Comparison of ENCODE assay signal across 26 cellular contexts in genomic region chr1:93595749-93596148, GRCh38.
A peak's percentile ranks its signal among the peaks of the same experiment; 100 is the strongest.
DNase-seq lines count a peak whose midpoint lies in the region; ATAC-seq, FAIRE-seq and TF ChIP-seq lines count a peak whose summit lies in the region.
"Had no signal": no experiment of that assay in that cellular context is flagged by ENCODE, and none has a peak within 500 bp of the region (broad histone marks: within the 10 kb centered on the region; RNA-seq: fewer than 3 reads in every experiment).

No MANE protein-coding gene starts in this region.

- H3K4me2 ChIP-seq in HepG2 (ENCODE audit: low read depth, low read length) = peak overlapping the region; percentile 96

- H3K27ac ChIP-seq in HepG2 (ENCODE audit: extremely low read length, insufficient read depth, low read length) = no peak overlapping the region
- no peak overlapping the region for H3K27ac ChIP-seq in right lobe of liver
- H3K27ac ChIP-seq in esophagus muscularis mucosa (replicated peaks in 1 of 4) = peak overlapping the region; percentile 52 to 65 (median 60)
- H3K27ac ChIP-seq: esophagus squamous epithelium, neutrophil had no signal

- intact Hi-C loops in HepG2 (cut with micrococcal nuclease; ENCODE audit: unreplicated experiment) (no loop called here), right lobe of liver (cut with DNase I) (no loop called here), esophagus muscularis mucosa (cut with DNase I) (no loop called here)

- H3K36me3 ChIP-seq in HepG2 (replicated peaks in 1 of 2; ENCODE audit: control insufficient read depth in 1 of 2, insufficient read depth in 2 of 2, low read length in 2 of 2) (peaks cover 15 to 68% of the 10 kb centered on the region in 2 experiments), right lobe of liver (peaks cover 0 to 8% (median 0%) of the 10 kb centered on the region in 4 donors), esophagus muscularis mucosa (peaks cover 0 to 12% (median 4%) of the 10 kb centered on the region in 4 donors)
- H3K36me3 ChIP-seq: neutrophil had no signal

- POLR2A ChIA-PET in HepG2 (lab: Yijun Ruan, JAX) = interaction anchor here (4.8 kb wide), 1 partner anchor 22 kb away, joined by 25 read pairs; no protein-coding TSS in a partner anchor

- H2AFZ ChIP-seq in HepG2 (ENCODE audit: low read length) = no peak overlapping the region

- TF ChIP-seq POLR2A in HepG2 (IDR thresholded peaks at IDR 0.05; ENCODE audit: insufficient read depth in 1 of 2, low read depth in 2 of 2, low read length in 2 of 2) = no peak
- TF ChIP-seq POLR2A in right lobe of liver (IDR thresholded peaks at IDR 0.05) = no peak
- no peak for TF ChIP-seq POLR2A in esophagus muscularis mucosa (IDR thresholded peaks at IDR 0.05; ENCODE audit: low read depth)

- peak overlapping the region; percentile 96 for H3K9ac ChIP-seq in HepG2 (ENCODE audit: insufficient read depth, low read depth, low read length)

- no peak for DNase-seq in HepG2 (ENCODE audit: low spot score)
- no peak for DNase-seq in right lobe of liver
- DNase-seq in esophagus muscularis mucosa (ENCODE audit: extremely low spot score) = no peak
- DNase-seq in middle frontal gyrus (ENCODE audit: extremely low spot score, low spot score) = peak; percentile 36
- peak; percentile 58 for DNase-seq in superior temporal gyrus (ENCODE audit: extremely low spot score)
- no peak for DNase-seq in HuH-7.5 (ENCODE audit: low spot score)
- DNase-seq in medulla oblongata (ENCODE audit: extremely low spot score) = no peak
- DNase-seq in MV-4-11 (lab: John Stamatoyannopoulos, UW) = no peak
- DNase-seq: activated CD4-positive, alpha-beta T cell treated with anti-CD3 and anti-CD28 coated beads for 36 hours; activated effector memory CD4-positive, alpha-beta T cell treated with Interleukin-2 at 50 U/mL for 16 hours; activated T-cell treated with anti-CD3 and anti-CD28 coated beads for 4 hours; CD8-positive, alpha-beta T cell; central memory CD4-positive, alpha-beta T cell; DMS 273 treated with DMSO at 0.1 percent for 48 hours; endodermal cell; esophagus squamous epithelium; Karpas-422; NCI-H146; NCI-H2107; stimulated activated CD8-positive, alpha-beta memory T cell treated with anti-CD3 and anti-CD28 coated beads, Interleukin-4, amount 100 ng/mL, for 48 hours; stomach had no signal

- TF ChIP-seq EP300 in HepG2 (IDR thresholded peaks at IDR 0.05; ENCODE audit: low read depth in 2 of 2, low read length in 2 of 2) (no peak), HepG2 (CRISPR knock-in tag; IDR thresholded peaks at IDR 0.05; ENCODE audit: borderline replicate concordance) (no peak), esophagus muscularis mucosa (IDR thresholded peaks at IDR 0.05) (peak; percentile 35)

- no peaks in the 10 kb centered on the region; a peak in 1 of 5 replicates for H3K27me3 ChIP-seq in HepG2 (ENCODE audit: control insufficient read depth in 1 of 2, insufficient read depth in 2 of 2, low read length in 2 of 2)
- no peaks in the 10 kb centered on the region for H3K27me3 ChIP-seq in right lobe of liver
- no peaks in the 10 kb centered on the region for H3K27me3 ChIP-seq in esophagus muscularis mucosa
- H3K27me3 ChIP-seq: ascending aorta, esophagus squamous epithelium, neutrophil, stomach, tibial nerve had no signal

- peaks cover 19% of the 10 kb centered on the region for H4K20me1 ChIP-seq in HepG2 (ENCODE audit: insufficient read depth, low read length)

- peaks cover 61% of the 10 kb centered on the region for H3K79me2 ChIP-seq in HepG2 (ENCODE audit: insufficient read depth, low read length)

- no peak for TF ChIP-seq RAD21 in HepG2 (CRISPR knock-in tag; IDR thresholded peaks at IDR 0.05)

- no peak for TF ChIP-seq CTCF in HepG2 (CRISPR knock-in tag; IDR thresholded peaks at IDR 0.05)
- no peak for TF ChIP-seq CTCF in right lobe of liver (IDR thresholded peaks at IDR 0.05)
- no peak for TF ChIP-seq CTCF in esophagus muscularis mucosa (IDR thresholded peaks at IDR 0.05)

- peak overlapping the region in 2 of 3 experiments; percentile 81 to 88; a peak in 3 of 6 replicates for H3K4me3 ChIP-seq in HepG2 (replicated peaks in 1 of 3; ENCODE audit: insufficient read depth in 1 of 3, low read depth in 2 of 3, low read length in 3 of 3)
- no peak overlapping the region for H3K4me3 ChIP-seq in right lobe of liver
- no peak overlapping the region for H3K4me3 ChIP-seq in esophagus muscularis mucosa
- H3K4me3 ChIP-seq: ascending aorta, esophagus squamous epithelium, skin epidermis, stomach, tibial nerve had no signal

- in situ Hi-C loops in HepG2 (cut with HindIII; ENCODE audit: extremely low pct_ligation_motif_present, low pct_unique_long_range_greater_than_20kb) = no loop called here

- H3K4me1 ChIP-seq in HepG2 (ENCODE audit: insufficient read depth, low read length) = peaks cover 78% of the 10 kb centered on the region
- peaks cover 0 to 44% (median 14%) of the 10 kb centered on the region in 4 donors for H3K4me1 ChIP-seq in right lobe of liver
- H3K4me1 ChIP-seq in esophagus muscularis mucosa = peaks cover 83 to 95% (median 91%) of the 10 kb centered on the region in 4 donors

- H3K9me3 ChIP-seq in HepG2 (ENCODE audit: low read length) = no peaks in the 10 kb centered on the region
- no peaks in the 10 kb centered on the region for H3K9me3 ChIP-seq in right lobe of liver
- no peaks in the 10 kb centered on the region for H3K9me3 ChIP-seq in esophagus muscularis mucosa
- H3K9me3 ChIP-seq: ascending aorta, esophagus squamous epithelium, neutrophil, stomach, tibial nerve had no signal

- no TSS peak for BruUV-seq in HepG2 (replicated peaks; lab: Mats Ljungman, UMichigan)

- no peak for ATAC-seq in HepG2
- ATAC-seq in right lobe of liver = no peak
- ATAC-seq: activated CD4-positive, alpha-beta T cell treated with anti-CD3 and anti-CD28 coated beads for 36 hours; CD8-positive, alpha-beta T cell; HCT116 had no signal

- 92% methylated on average over 4 of the region's 4 CpGs for WGBS in HepG2 (ENCODE audit: low lambda C conversion rate)
- 82% methylated on average over 4 of the region's 4 CpGs for WGBS in right lobe of liver (ENCODE audit: insufficient coverage, low coverage, low lambda C conversion rate, missing lambda C conversion rate)
- whole genome bisulfite sequencing in esophagus muscularis mucosa = 51% methylated on average over 4 of the region's 4 CpGs

- no peak for FAIRE-seq in HepG2 (lab: Jason Lieb, UNC)

- CTCF ChIA-PET in HepG2 (lab: Yijun Ruan, JAX; ENCODE audit: low intra/inter-chr PET ratio, low total read pairs) = no interaction called here

TF ChIP-seq in HepG2, 621 proteins besides CTCF, POLR2A, EP300 and RAD21:
- TF ChIP-seq HDAC2 (CRISPR knock-in tag; IDR thresholded peaks at IDR 0.05) (no peak), NFIC (IDR thresholded peaks at IDR 0.05; ENCODE audit: low read length) (no peak), HDAC1 (CRISPR knock-in tag; IDR thresholded peaks at IDR 0.05) (no peak), ZSCAN30 (CRISPR knock-in tag; IDR thresholded peaks at IDR 0.05) (no peak), NFATC3 (CRISPR knock-in tag; IDR thresholded peaks at IDR 0.05) (no peak), AGO2 (optimal IDR thresholded peaks at IDR 0.05; ENCODE audit: low read depth, low read length) (no peak), ZMAT3 (CRISPR knock-in tag; conservative IDR thresholded peaks at IDR 0.05) (no peak)

Comparison
In these comparisons a context has a peak if more than half of its experiments do, and no peak if none do; other contexts are left out.
1. H3K4me3 ChIP-seq: peak in HepG2 (2 of 3); none in right lobe of liver (0 of 3) and esophagus muscularis mucosa (0 of 4).
2. DNase-seq: peak in middle frontal gyrus (single experiment) and superior temporal gyrus (single experiment); none in HepG2 (single experiment), right lobe of liver (0 of 3), esophagus muscularis mucosa (single experiment), HuH-7.5 (single experiment), medulla oblongata (single experiment) and MV-4-11 (single experiment).
3. H3K27ac ChIP-seq: peak in esophagus muscularis mucosa (4 of 4); none in HepG2 (single experiment) and right lobe of liver (0 of 3).